In the genomic region with DNA sequence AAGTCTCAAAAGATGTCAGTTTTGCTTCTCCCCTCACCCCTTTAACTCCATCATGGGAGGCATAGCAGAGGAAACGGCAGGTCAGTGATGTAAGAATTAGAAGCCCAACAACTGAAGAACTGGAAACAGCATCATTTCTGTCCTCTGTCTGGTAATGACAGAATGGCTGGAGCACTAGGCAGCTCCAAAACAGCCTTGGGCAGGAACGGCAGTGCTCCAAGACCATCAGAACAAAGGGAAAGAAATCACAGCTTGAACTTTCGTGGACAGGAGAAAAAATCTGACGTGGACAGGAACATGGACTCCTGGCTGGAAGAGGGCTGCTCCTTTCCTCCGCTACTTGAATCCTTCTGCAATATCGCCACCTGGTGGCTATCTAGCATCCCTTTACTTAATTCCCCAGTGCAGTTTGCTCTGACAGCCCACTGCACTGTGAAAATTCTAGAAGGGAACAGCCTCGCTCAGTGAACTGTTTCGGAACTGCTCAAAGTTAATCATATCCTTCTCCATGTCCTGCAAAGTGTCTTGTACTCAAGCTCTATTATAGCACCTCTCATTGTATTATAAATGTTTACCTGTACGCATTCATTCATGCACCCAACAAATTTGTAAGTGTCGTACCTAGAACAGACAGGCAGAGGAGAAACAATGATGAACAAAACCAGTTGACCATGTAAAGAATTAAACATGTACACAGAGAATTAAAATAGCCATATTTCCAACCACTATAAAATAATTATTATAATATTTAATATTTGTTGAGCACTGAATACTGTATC, we compare ENCODE assay signal across 8 cellular contexts. TPM values are rescaled to one million over a fixed set of nuclear protein-coding genes. Genes with fewer than 3 reads are reported as not detected.
A peak's percentile ranks its signal among the peaks of the same experiment; 100 is the strongest.
DNase-seq lines count a peak whose midpoint lies in the region; ATAC-seq and TF ChIP-seq lines count a peak whose summit lies in the region.

No MANE protein-coding gene starts in this region.

- H3K4me1 ChIP-seq in ascending aorta (no peaks in the 10 kb centered on the region), right atrium auricular region (peaks cover 2 to 8% of the 10 kb centered on the region in 2 donors)

- H3K27me3 ChIP-seq in ascending aorta (no peaks in the 10 kb centered on the region), right atrium auricular region (no peaks in the 10 kb centered on the region)

- H3K36me3 ChIP-seq in ascending aorta = no peaks in the 10 kb centered on the region
- no peaks in the 10 kb centered on the region for H3K36me3 ChIP-seq in right atrium auricular region

- H3K4me3 ChIP-seq in ascending aorta (peak overlapping the region; percentile 24 to 52), right atrium auricular region (peak overlapping the region; percentile 34 to 40)

- peak; percentile 62 for DNase-seq in SIG-M5 treated with dmso at 0.1 percent for 504 hours (lab: John Stamatoyannopoulos, UW; ENCODE audit: unreplicated experiment)
- DNase-seq in SIG-M5 (lab: John Stamatoyannopoulos, UW) = no peak
- DNase-seq in NCI-H1105 treated with DMSO at 0.1 percent for 48 hours (lab: John Stamatoyannopoulos, UW) = peak; percentile 67
- DNase-seq in SW480 (ENCODE audit: low spot score) = peak; percentile 77
- DNase-seq in ascending aorta (ENCODE audit: low spot score in 2 of 2) = peak in 1 of 2 donors; percentile 84
- peak; percentile 77 for DNase-seq in right atrium auricular region (ENCODE audit: low spot score)
- DNase-seq in renal cortical epithelial cell (ENCODE audit: low read depth) = peak; percentile 85

- TF ChIP-seq CTCF in ascending aorta (IDR thresholded peaks at IDR 0.05) (peak; percentile 62 to 78 (median 69)), right atrium auricular region (IDR thresholded peaks at IDR 0.05) (peak; percentile 67 to 86)

- ATAC-seq in HG02642 (IDR thresholded peaks at IDR 0.05; ENCODE audit: poor library complexity, unreplicated experiment) = peak; percentile 83

- no peaks in the 10 kb centered on the region for H3K9me3 ChIP-seq in ascending aorta
- H3K9me3 ChIP-seq in right atrium auricular region = no peaks in the 10 kb centered on the region

- peak overlapping the region; percentile 45 to 60 for H3K27ac ChIP-seq in ascending aorta
- peak overlapping the region in 1 of 2 donors; percentile 60 for H3K27ac ChIP-seq in right atrium auricular region

- intact Hi-C loops in ascending aorta (cut with DNase I) = loop anchor here (1.0 to 5.0 kb wide), 2 partner anchors 39 to 289 kb away; no protein-coding TSS in a partner anchor

RNA-seq across cellular contexts. Expression of a gene that starts 20.4 kb away (rescaled TPM):
- total RNA-seq in ascending aorta = 3.1 TPM
- total RNA-seq in right atrium auricular region = 10 to 100 TPM; 10.7 to 13.5 TPM
- total RNA-seq in renal cortical epithelial cell = 5.6 and 16.1 TPM in 2 replicates

RNA-seq across cellular contexts. Expression of a gene that starts 24.1 kb away (rescaled TPM):
- total RNA-seq in ascending aorta (0.21 TPM), right atrium auricular region (under 1 TPM in 1 of 2 donors, not detected in 1; 0.43 TPM), renal cortical epithelial cell (2.9 and 13.9 TPM in 2 replicates)

RNA-seq across cellular contexts. Expression of a gene that starts 29.8 kb away (rescaled TPM):
- total RNA-seq in ascending aorta (10.4 TPM), right atrium auricular region (10 to 100 TPM; 12.2 to 14.4 TPM), renal cortical epithelial cell (59.9 and 77.5 TPM in 2 replicates)
